In the genomic region with DNA sequence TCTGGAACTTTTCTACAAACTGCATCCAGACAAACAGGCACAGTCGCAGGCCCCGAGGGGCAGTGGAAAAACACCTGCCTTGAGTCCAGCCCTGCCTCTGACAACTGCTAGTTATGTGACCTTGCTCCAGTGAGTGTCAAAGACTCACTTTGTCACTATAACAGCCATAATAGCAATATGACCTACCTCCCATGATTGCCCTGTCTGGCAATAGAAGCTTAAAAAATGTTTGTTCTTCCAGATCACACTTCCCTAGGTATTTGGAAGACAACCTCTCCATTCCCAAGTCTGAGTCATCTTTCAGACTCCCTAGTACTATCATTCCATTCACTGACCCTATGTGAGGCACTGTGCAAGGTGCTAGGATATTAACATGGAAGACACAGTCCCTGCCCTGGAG, we compare ENCODE assay signal across 11 cellular contexts.
DNase-seq lines count a peak whose midpoint lies in the region; ATAC-seq and TF ChIP-seq lines count a peak whose summit lies in the region.
"Had no signal": no experiment of that assay in that cellular context is flagged by ENCODE, and none has a peak within 500 bp of the region (broad histone marks: within the 10 kb centered on the region; RNA-seq: fewer than 3 reads in every experiment).

No MANE protein-coding gene starts in this region.

- H3K27ac Mint-ChIP-seq in HFFc6 = peak overlapping the region; percentile 45; the same call in 1 of the 2 replicates
- peak overlapping the region; percentile 3 for H3K27ac Mint-ChIP-seq in mesothelial cell of epicardium

- WGBS in thyroid gland, 2 donors = 81 to 93% methylated on average over 2 of the region's 2 CpGs

- ATAC-seq in HG02852 (IDR thresholded peaks at IDR 0.05; ENCODE audit: unreplicated experiment) = no peak

- intact Hi-C loops in thyroid gland (cut with DNase I) = no loop called here

- H3K9me3 Mint-ChIP-seq in HFFc6 = no peaks in the 10 kb centered on the region
- H3K9me3 Mint-ChIP-seq in mesothelial cell of epicardium = peaks cover 11% of the 10 kb centered on the region

- H3K27me3 Mint-ChIP-seq in HFFc6 (ENCODE audit: insufficient read depth) (peaks cover 2% of the 10 kb centered on the region; the same call in 1 of the 2 replicates), mesothelial cell of epicardium (ENCODE audit: low read depth) (no peaks in the 10 kb centered on the region)

- no peaks in the 10 kb centered on the region for H3K27me3 ChIP-seq in thyroid gland
- H3K27me3 ChIP-seq: spleen had no signal

- no peaks in the 10 kb centered on the region for H3K9me3 ChIP-seq in thyroid gland

- no peak for TF ChIP-seq POLR2A in thyroid gland (IDR thresholded peaks at IDR 0.05)

- H3K4me1 ChIP-seq in thyroid gland = peaks cover 17 to 48% of the 10 kb centered on the region in 2 donors

- no peaks in the 10 kb centered on the region for H3K36me3 ChIP-seq in thyroid gland
- H3K36me3 ChIP-seq: spleen had no signal

- peak; percentile 39 for DNase-seq in HFFc6
- peak; percentile 17 for DNase-seq in epithelial cell of esophagus (ENCODE audit: low read depth)
- DNase-seq in mesothelial cell of epicardium (ENCODE audit: low spot score in 2 of 2, unreplicated experiment in 2 of 2) = no peak
- DNase-seq in thyroid gland = no peak
- DNase-seq in NCI-H187 (lab: John Stamatoyannopoulos, UW) = no peak
- no peak for DNase-seq in NCI-H1436 (lab: John Stamatoyannopoulos, UW)
- no peak for DNase-seq in dermis blood vessel endothelial cell
- DNase-seq: NCI-H526, SHP77, spleen had no signal

- TF ChIP-seq CTCF in HFFc6 (IDR thresholded peaks at IDR 0.05) (no peak), epithelial cell of esophagus (IDR thresholded peaks at IDR 0.05; ENCODE audit: insufficient read depth, low read depth, low read length, missing control alignments) (no peak), mesothelial cell of epicardium (IDR thresholded peaks at IDR 0.05; ENCODE audit: unreplicated experiment) (no peak), thyroid gland (IDR thresholded peaks at IDR 0.05) (no peak)

- no peak overlapping the region for H3K4me3 ChIP-seq in epithelial cell of esophagus (ENCODE audit: low read length)
- no peak overlapping the region for H3K4me3 ChIP-seq in thyroid gland (replicated peaks in 1 of 3)
- H3K4me3 ChIP-seq: spleen had no signal

- H3K4me3 Mint-ChIP-seq in HFFc6 (peak overlapping the region; percentile 5; the same call in 1 of the 2 replicates), mesothelial cell of epicardium (no peak overlapping the region)

- peaks cover 15% of the 10 kb centered on the region for H3K36me3 Mint-ChIP-seq in HFFc6 (ENCODE audit: low read depth)
- H3K36me3 Mint-ChIP-seq in mesothelial cell of epicardium = peaks cover 10% of the 10 kb centered on the region

- peak overlapping the region in 2 of 3 donors; percentile 4 to 13 for H3K27ac ChIP-seq in thyroid gland

- H3K4me1 Mint-ChIP-seq in HFFc6 (ENCODE audit: low read depth) (0 out of 2 replicates have a peak, but pooled peaks cover 5% of the 10 kb centered on the region), mesothelial cell of epicardium (peaks cover 4% of the 10 kb centered on the region)

Comparison
In these comparisons a context has a peak if more than half of its experiments do, and no peak if none do; other contexts are left out.
1. DNase-seq: peak in HFFc6 (single experiment) and epithelial cell of esophagus (single experiment); none in mesothelial cell of epicardium (0 of 2), thyroid gland (0 of 2), NCI-H187 (0 of 2), NCI-H1436 (single experiment) and dermis blood vessel endothelial cell (single experiment).